21 cellular contexts compared by ENCODE assay signal in the genomic region with DNA sequence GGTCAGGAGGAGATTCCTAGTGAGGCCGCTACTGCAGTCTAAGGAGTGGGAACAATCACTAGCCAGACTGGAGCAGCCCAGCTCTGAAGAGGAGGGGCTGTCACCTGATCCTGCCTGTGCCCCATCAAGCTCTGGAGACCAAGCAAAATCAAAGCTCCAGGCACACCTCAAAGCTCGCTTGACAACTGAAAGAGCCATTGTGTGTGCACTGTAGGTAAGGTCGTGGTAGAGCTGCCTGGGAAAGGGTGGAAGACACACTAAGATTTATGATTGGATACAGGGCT. TPM values are rescaled to one million over a fixed set of nuclear protein-coding genes. Genes with fewer than 3 reads are reported as not detected.
DNase-seq lines count a peak whose midpoint lies in the region; ATAC-seq and TF ChIP-seq lines count a peak whose summit lies in the region.
"Had no signal": no experiment of that assay in that cellular context is flagged by ENCODE, and none has a peak within 500 bp of the region (broad histone marks: within the 10 kb centered on the region; RNA-seq: fewer than 3 reads in every experiment).

No MANE protein-coding gene starts in this region.

- no peak for TF ChIP-seq CTCF in brain (conservative IDR thresholded peaks at IDR 0.05)
- no peak for TF ChIP-seq CTCF in natural killer cell (IDR thresholded peaks at IDR 0.05)
- TF ChIP-seq CTCF in upper lobe of right lung (IDR thresholded peaks at IDR 0.05): no peak

- H3K27me3 Mint-ChIP-seq in brain (no peaks in the 10 kb centered on the region), natural killer cell (ENCODE audit: low read depth in 2 of 2) (no peaks in the 10 kb centered on the region)
- H3K27me3 Mint-ChIP-seq: activated B cell treated with CpG ODN at 0.5 μM for 24 hours had no signal

- no peak overlapping the region for H3K4me3 ChIP-seq in upper lobe of right lung
- H3K4me3 ChIP-seq: MG63, thoracic aorta had no signal

- intact Hi-C loops in natural killer cell (cut with micrococcal nuclease): no loop called here
- intact Hi-C loops in upper lobe of right lung (cut with DNase I): no loop called here

- H3K9me3 Mint-ChIP-seq in brain: no peaks in the 10 kb centered on the region
- no peaks in the 10 kb centered on the region for H3K9me3 Mint-ChIP-seq in natural killer cell
- H3K9me3 Mint-ChIP-seq: activated B cell treated with CpG ODN at 0.5 μM for 24 hours; activated T-helper 2 cell treated with anti-CD3 and anti-CD28 coated beads, Interferon-gamma antibody, Interleukin-2, Interleukin-4, amounts not matched to agents 10 μg/mL and 5 μg/mL and 100 μg/mL, durations not matched to agents 14 hours and 24 hours and 36 hours had no signal

- no peaks in the 10 kb centered on the region for H3K27me3 ChIP-seq in upper lobe of right lung
- H3K27me3 ChIP-seq: MG63 had no signal

- H3K9me3 ChIP-seq in upper lobe of right lung: no peaks in the 10 kb centered on the region
- H3K9me3 ChIP-seq: MG63, thoracic aorta had no signal

- H3K27ac Mint-ChIP-seq in brain (peak overlapping the region; percentile 66 to 91 (median 82)), natural killer cell (peak overlapping the region; percentile 66 to 71)
- H3K27ac Mint-ChIP-seq: activated B cell treated with CpG ODN at 0.5 μM for 24 hours; activated T-helper 2 cell treated with anti-CD3 and anti-CD28 coated beads, Interferon-gamma antibody, Interleukin-2, Interleukin-4, amounts not matched to agents 10 μg/mL and 5 μg/mL and 100 μg/mL, durations not matched to agents 14 hours and 24 hours and 36 hours had no signal

- peaks cover 6% of the 10 kb centered on the region for H3K4me1 ChIP-seq in upper lobe of right lung

- no peak for ATAC-seq in natural killer cell
- no peak for ATAC-seq in GM18519 (IDR thresholded peaks at IDR 0.05; ENCODE audit: low FRiP score, unreplicated experiment)
- no peak for ATAC-seq in upper lobe of right lung

- peaks cover 65% of the 10 kb centered on the region for H3K36me3 Mint-ChIP-seq in brain
- no peaks in the 10 kb centered on the region for H3K36me3 Mint-ChIP-seq in natural killer cell

- DNase-seq in NCI-H345 (lab: John Stamatoyannopoulos, UW) (peak; percentile 5), NCI-H345 treated with DMSO at 0.1 percent for 48 hours (lab: John Stamatoyannopoulos, UW; ENCODE audit: unreplicated experiment) (no peak), NCI-H187 treated with DMSO at 0.1 percent for 48 hours (lab: John Stamatoyannopoulos, UW) (peak; percentile 17), natural killer cell (no peak), upper lobe of right lung (no peak)
- no peak for DNase-seq in stimulated activated CD4-positive, alpha-beta T cell treated with anti-CD3 and anti-CD28 coated beads, Interleukin-15, amount 100 ng/mL, for 24 hours
- DNase-seq: 8988T, activated B cell treated with CpG ODN at 0.5 μM for 24 hours, GDM1, kidney, MG63, NCI-H1694, NCI-H526, retina, SIG-M5, T-helper 2 cell had no signal

- H3K27ac ChIP-seq in upper lobe of right lung: no peak overlapping the region
- H3K27ac ChIP-seq: thoracic aorta had no signal

- peaks cover 12% of the 10 kb centered on the region for H3K4me1 Mint-ChIP-seq in brain
- peaks cover 38 to 43% of the 10 kb centered on the region in 2 donors for H3K4me1 Mint-ChIP-seq in natural killer cell
- H3K4me1 Mint-ChIP-seq: mesothelial cell of epicardium had no signal

- H3K36me3 ChIP-seq in upper lobe of right lung: peaks cover 42% of the 10 kb centered on the region

- H3K4me3 Mint-ChIP-seq in brain (no peak overlapping the region), natural killer cell (no peak overlapping the region)
- H3K4me3 Mint-ChIP-seq: activated B cell treated with CpG ODN at 0.5 μM for 24 hours, mesothelial cell of epicardium had no signal

RNA-seq across cellular contexts. Expression of gene CSE1L, which starts 58.2 kb away (rescaled TPM):
- polyA plus RNA-seq in brain (ENCODE audit: insufficient read depth, low read depth, low replicate concordance): 73.1 TPM
- total RNA-seq in natural killer cell (10 to 100 TPM; 24.6 to 29.5 (median 25.8) TPM), upper lobe of right lung (37.8 TPM)

Comparison
In these comparisons a context has a peak if more than half of its experiments do, and no peak if none do; other contexts are left out.
1. DNase-seq: peak in NCI-H345 (single experiment) and NCI-H187 treated with DMSO at 0.1 percent for 48 hours (single experiment); none in NCI-H345 treated with DMSO at 0.1 percent for 48 hours (single experiment), natural killer cell (single experiment), upper lobe of right lung (single experiment) and stimulated activated CD4-positive, alpha-beta T cell treated with anti-CD3 and anti-CD28 coated beads, Interleukin-15, amount 100 ng/mL, for 24 hours (single experiment).